8 cellular contexts compared by ENCODE assay signal in the genomic region with DNA sequence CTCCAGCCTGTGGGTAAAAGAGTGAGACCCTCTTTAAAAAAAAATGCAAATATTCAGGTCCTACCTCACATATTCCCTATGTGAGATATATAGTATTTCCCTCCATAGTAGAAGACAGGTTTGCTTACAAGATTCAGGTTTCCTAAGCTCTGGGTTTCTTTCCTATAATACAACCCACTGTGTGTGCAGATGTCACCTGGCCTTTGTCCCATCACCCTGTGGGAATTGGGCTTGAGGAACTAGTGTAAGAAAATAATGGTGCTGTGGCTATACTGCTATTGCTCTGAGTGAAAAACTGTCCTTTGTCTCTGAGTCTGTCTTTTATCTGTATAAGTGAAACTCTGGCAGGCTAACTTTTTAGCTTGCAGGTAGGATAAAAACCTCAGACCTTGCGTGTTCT. TPM values are rescaled to one million over a fixed set of nuclear protein-coding genes. Genes with fewer than 3 reads are reported as not detected.
"Had no signal": no experiment of that assay in that cellular context is flagged by ENCODE, and none has a peak within 500 bp of the region (broad histone marks: within the 10 kb centered on the region; RNA-seq: fewer than 3 reads in every experiment).

No MANE protein-coding gene starts in this region.

- DNase-seq: GM23248, H9, HCEC 1CT, IMR-90, KG1 had no signal

- ATAC-seq: K562 had no signal

RNA-seq across cellular contexts. Expression of gene C1orf146, which starts 13.0 kb away (rescaled TPM):
- total RNA-seq: GM23248, H1, H9, HT-29, IMR-90, K562 had no signal
